12 cellular contexts compared by ENCODE assay signal in genomic region chr17:47957591-47958490, GRCh38. TPM values are rescaled to one million over a fixed set of nuclear protein-coding genes. Genes with fewer than 3 reads are reported as not detected.
DNase-seq lines count a peak whose midpoint lies in the region; ATAC-seq and TF ChIP-seq lines count a peak whose summit lies in the region.
"Had no signal": no experiment of that assay in that cellular context is flagged by ENCODE, and none has a peak within 500 bp of the region (broad histone marks: within the 10 kb centered on the region; RNA-seq: fewer than 3 reads in every experiment).

Gene PRR15L (minus strand): TSS chr17:47957883. CDS start chr17:47953234, 4,649 bp downstream.

- H3K4me1 ChIP-seq in colonic mucosa, result peaks cover 7% of the 10 kb centered on the region
- H3K4me1 ChIP-seq in mucosa of descending colon (ENCODE audit: low read depth), result peaks cover 26% of the 10 kb centered on the region
- H3K4me1 ChIP-seq in ascending aorta, result no peaks in the 10 kb centered on the region
- no peaks in the 10 kb centered on the region for H3K4me1 ChIP-seq in effector memory CD4-positive, alpha-beta T cell (ENCODE audit: control insufficient read depth, insufficient read depth, low read length, poor library complexity, severe bottlenecking)

- H3K4me3 ChIP-seq in colonic mucosa (peak within 1 kb of the TSS; percentile 55), mucosa of descending colon (peak within 1 kb of the TSS; percentile 52), ascending aorta (no peak within 1 kb of the TSS)
- H3K4me3 ChIP-seq in effector memory CD4-positive, alpha-beta T cell (ENCODE audit: insufficient read depth, low read depth, low read length, poor library complexity, severe bottlenecking), result no peak within 1 kb of the TSS

- DNase-seq in DMS53 treated with DMSO at 0.1 percent for 48 hours (lab: John Stamatoyannopoulos, UW; ENCODE audit: unreplicated experiment) (peak; percentile 98), NCI-H187 (lab: John Stamatoyannopoulos, UW) (peak; percentile 72 to 94), colonic mucosa (peak; percentile 96), mucosa of descending colon (peak; percentile 87 to 95 (median 88)), ascending aorta (ENCODE audit: low spot score in 2 of 2) (no peak)
- no peak for DNase-seq in effector memory CD4-positive, alpha-beta T cell
- DNase-seq in stimulated activated naive CD8-positive, alpha-beta T cell treated with anti-CD3 and anti-CD28 coated beads, Interleukin-15, Interleukin-2, amounts not matched to agents 100 U/mL and 50 U/mL, for 24 hours, result no peak
- DNase-seq: activated T-cell treated with anti-CD3 and anti-CD28 coated beads, Interleukin-2, amount 50 U/mL, for 1 hour; T-cell had no signal

- H3K9me3 ChIP-seq in colonic mucosa, result no peaks in the 10 kb centered on the region
- no peaks in the 10 kb centered on the region for H3K9me3 ChIP-seq in mucosa of descending colon
- H3K9me3 ChIP-seq in ascending aorta, result no peaks in the 10 kb centered on the region
- no peaks in the 10 kb centered on the region for H3K9me3 ChIP-seq in effector memory CD4-positive, alpha-beta T cell (ENCODE audit: control insufficient read depth, low read length)

- no peak for TF ChIP-seq CTCF in colonic mucosa (IDR thresholded peaks at IDR 0.05)
- TF ChIP-seq CTCF in mucosa of descending colon (IDR thresholded peaks at IDR 0.05), result no peak
- TF ChIP-seq CTCF in ascending aorta (IDR thresholded peaks at IDR 0.05), result no peak

- no peaks in the 10 kb centered on the region for H3K36me3 ChIP-seq in colonic mucosa
- no peaks in the 10 kb centered on the region for H3K36me3 ChIP-seq in mucosa of descending colon (ENCODE audit: low read depth)
- no peaks in the 10 kb centered on the region for H3K36me3 ChIP-seq in ascending aorta
- no peaks in the 10 kb centered on the region for H3K36me3 ChIP-seq in effector memory CD4-positive, alpha-beta T cell (ENCODE audit: control insufficient read depth, insufficient read depth, low read length)

- H3K27me3 ChIP-seq in colonic mucosa (no peaks in the 10 kb centered on the region), ascending aorta (no peaks in the 10 kb centered on the region)
- no peaks in the 10 kb centered on the region for H3K27me3 ChIP-seq in effector memory CD4-positive, alpha-beta T cell (replicated peaks; ENCODE audit: control insufficient read depth, insufficient read depth, low read length, poor library complexity, severe bottlenecking)

- intact Hi-C loops in colonic mucosa (cut with DNase I) (no loop called here), mucosa of descending colon (cut with DNase I, micrococcal nuclease) (no loop called here), ascending aorta (cut with DNase I) (no loop called here)

- peak within 1 kb of the TSS; percentile 91 to 100 for H3K9ac ChIP-seq in colonic mucosa (ENCODE audit: low read depth in 2 of 2, low read length in 2 of 2)

- ATAC-seq in mucosa of descending colon (peak; percentile 76), HG03439 (IDR thresholded peaks at IDR 0.05; ENCODE audit: unreplicated experiment) (no peak)
- ATAC-seq in stimulated activated naive CD8-positive, alpha-beta T cell treated with anti-CD3 and anti-CD28 coated beads, Interleukin-15, Interleukin-2, amounts not matched to agents 100 U/mL and 50 U/mL, for 24 hours, result no peak
- ATAC-seq: T-cell had no signal

- H3K27ac ChIP-seq in colonic mucosa, result peak within 1 kb of the TSS; percentile 86
- H3K27ac ChIP-seq in ascending aorta, result no peak within 1 kb of the TSS
- no peak within 1 kb of the TSS for H3K27ac ChIP-seq in effector memory CD4-positive, alpha-beta T cell (ENCODE audit: insufficient read depth, low read length, poor library complexity, severe bottlenecking)

RNA-seq across cellular contexts. Expression of gene PRR15L, which starts in this region (rescaled TPM):
- total RNA-seq in colonic mucosa (100 to 1,000 TPM; 223 to 259 TPM), mucosa of descending colon (100 to 1,000 TPM; 101 to 347 (median 243) TPM), ascending aorta (not detected)
- total RNA-seq: CD8-positive, alpha-beta memory T cell; dermis microvascular lymphatic vessel endothelial cell had no signal

Comparison
In these comparisons a context has a peak if more than half of its experiments do, and no peak if none do; other contexts are left out.
1. RNA of gene PRR15L (total RNA-seq): 223 to 259 TPM in colonic mucosa and 101 to 347 TPM in mucosa of descending colon; not detected in ascending aorta (single experiment); every median in the first group is over 100 times any median in the second.
2. DNase-seq: peak in DMS53 treated with DMSO at 0.1 percent for 48 hours (single experiment), NCI-H187 (2 of 2), colonic mucosa (single experiment) and mucosa of descending colon (3 of 3); none in ascending aorta (0 of 2), effector memory CD4-positive, alpha-beta T cell (0 of 3) and stimulated activated naive CD8-positive, alpha-beta T cell treated with anti-CD3 and anti-CD28 coated beads, Interleukin-15, Interleukin-2, amounts not matched to agents 100 U/mL and 50 U/mL, for 24 hours (single experiment).
3. H3K4me3 ChIP-seq: peak in colonic mucosa (single experiment) and mucosa of descending colon (single experiment); none in ascending aorta (0 of 2) and effector memory CD4-positive, alpha-beta T cell (single experiment).